In the genomic region with DNA sequence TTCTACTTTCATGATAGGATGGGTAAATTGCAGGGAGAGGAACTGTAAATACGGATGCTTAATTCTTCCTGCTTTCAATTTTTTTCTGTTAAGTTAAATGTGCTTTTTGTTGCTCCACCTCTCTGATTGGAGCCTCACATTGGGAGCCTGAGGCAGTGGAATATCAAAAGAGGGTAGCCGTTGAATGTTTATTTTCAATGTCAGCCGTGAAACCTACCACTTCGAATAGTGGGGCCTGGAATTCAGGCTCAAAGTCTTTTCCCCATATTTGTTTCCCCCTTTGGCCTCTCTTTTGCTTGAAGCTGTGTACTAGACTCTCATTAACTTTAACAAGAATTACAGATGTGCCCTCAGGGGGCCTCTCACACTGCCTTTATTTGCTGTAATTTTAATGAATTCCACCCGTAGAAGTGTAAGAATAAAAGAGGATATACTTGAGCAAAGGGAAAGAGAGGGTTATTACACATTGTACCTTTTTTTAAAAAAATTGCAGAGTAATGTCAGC, we compare ENCODE assay signal across 10 cellular contexts.
"Had no signal": no experiment of that assay in that cellular context is flagged by ENCODE, and none has a peak within 500 bp of the region (broad histone marks: within the 10 kb centered on the region; RNA-seq: fewer than 3 reads in every experiment).

No MANE protein-coding gene starts in this region.

- H3K27me3 ChIP-seq: colonic mucosa, hepatocyte, SJSA1 had no signal

- H3K4me3 ChIP-seq: colonic mucosa, hepatocyte, SJSA1 had no signal

- H3K4me1 ChIP-seq: colonic mucosa, SJSA1 had no signal

- H3K27ac ChIP-seq: colonic mucosa, SJSA1 had no signal

- ATAC-seq: naive thymus-derived CD4-positive, alpha-beta T cell had no signal

- DNase-seq: activated B cell treated with CpG ODN at 0.5 μM for 24 hours; activated T-cell treated with anti-CD3 and anti-CD28 coated beads, Interleukin-2, amount 50 U/mL, for 1 hour; effector CD4-positive, alpha-beta T cell; kidney; stimulated activated CD4-positive, alpha-beta T cell treated with anti-CD3 and anti-CD28 coated beads, Interleukin-2, amount 100 ng/mL, for 48 hours; stimulated activated naive CD4-positive, alpha-beta T cell treated with Interleukin-2 at 50 U/mL for 16 hours had no signal

- H3K9me3 ChIP-seq: colonic mucosa, SJSA1 had no signal

- H3K36me3 ChIP-seq: colonic mucosa had no signal
